12 cellular contexts compared by ENCODE assay signal in the genomic region with DNA sequence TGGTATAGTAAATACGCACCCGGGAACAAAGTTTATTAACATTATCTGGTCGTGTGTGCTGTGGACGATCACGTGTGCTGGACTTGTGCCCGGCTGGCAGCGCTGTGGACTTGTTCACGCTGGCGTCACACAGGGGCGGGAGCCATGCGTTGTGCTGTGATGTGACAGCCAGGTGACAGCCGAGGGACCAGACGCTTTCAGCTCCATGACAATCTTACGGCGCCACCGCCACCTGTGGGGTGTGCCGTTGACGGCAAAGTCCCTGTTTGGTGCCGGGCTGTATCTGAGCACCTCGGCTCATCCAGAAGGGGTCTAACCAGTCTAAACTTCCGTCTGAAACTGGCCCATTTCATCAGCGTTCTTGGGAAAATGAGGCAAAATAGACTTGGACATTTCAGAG. TPM values are rescaled to one million over a fixed set of nuclear protein-coding genes. Genes with fewer than 3 reads are reported as not detected.
A peak's percentile ranks its signal among the peaks of the same experiment; 100 is the strongest.
DNase-seq lines count a peak whose midpoint lies in the region; ATAC-seq, FAIRE-seq and TF ChIP-seq lines count a peak whose summit lies in the region.
"Had no signal": no experiment of that assay in that cellular context is flagged by ENCODE, and none has a peak within 500 bp of the region (broad histone marks: within the 10 kb centered on the region; RNA-seq: fewer than 3 reads in every experiment).

No MANE protein-coding gene starts in this region.

- CTCF ChIA-PET in activated CD8-positive, alpha-beta memory T cell treated with anti-CD3 and anti-CD28 coated beads, Interleukin-2, amount 10 ng/mL, durations not matched to agents 7 days and 5 days (lab: Charles Lee): no interaction called here

- H3K4me3 ChIP-seq in gastrocnemius medialis: peak overlapping the region in 3 of 4 donors; percentile 11 to 32 (median 21)
- H3K4me3 ChIP-seq: vagina had no signal

- no peaks in the 10 kb centered on the region for H3K9me3 Mint-ChIP-seq in activated CD8-positive, alpha-beta memory T cell treated with anti-CD3 and anti-CD28 coated beads, Interleukin-2, amount 10 ng/mL, durations not matched to agents 7 days and 5 days (ENCODE audit: low read depth)
- H3K9me3 Mint-ChIP-seq: activated B cell treated with CpG ODN at 0.5 μM for 24 hours; activated naive CD4-positive, alpha-beta T cell treated with anti-CD3 and anti-CD28 coated beads for 36 hours had no signal

- TF ChIP-seq POLR2A in gastrocnemius medialis (IDR thresholded peaks at IDR 0.05): peak; percentile 34 to 62

- peak in 3 of 5 experiments; percentile 18 to 36 (median 34) for TF ChIP-seq CTCF in gastrocnemius medialis (IDR thresholded peaks at IDR 0.05 in 4 of 5, conservative IDR thresholded peaks at IDR 0.05 in 1 of 5)

- intact Hi-C loops in gastrocnemius medialis (cut with DNase I; ENCODE audit: low total_unique reads): loop anchor here (1.0 to 5.0 kb wide), 4 partner anchors 15 to 223 kb away; no protein-coding TSS in a partner anchor

- no peak overlapping the region for H3K4me3 Mint-ChIP-seq in activated CD8-positive, alpha-beta memory T cell treated with anti-CD3 and anti-CD28 coated beads, Interleukin-2, amount 10 ng/mL, durations not matched to agents 7 days and 5 days
- H3K4me3 Mint-ChIP-seq: activated B cell treated with CpG ODN at 0.5 μM for 24 hours; activated naive CD4-positive, alpha-beta T cell treated with anti-CD3 and anti-CD28 coated beads for 36 hours had no signal

- no peaks in the 10 kb centered on the region for H3K36me3 Mint-ChIP-seq in activated CD8-positive, alpha-beta memory T cell treated with anti-CD3 and anti-CD28 coated beads, Interleukin-2, amount 10 ng/mL, durations not matched to agents 7 days and 5 days

- ATAC-seq in gastrocnemius medialis (peak; percentile 83 to 87), HG02884 (IDR thresholded peaks at IDR 0.05; ENCODE audit: unreplicated experiment) (no peak)
- ATAC-seq in activated CD8-positive, alpha-beta memory T cell treated with anti-CD3 and anti-CD28 coated beads, Interleukin-2, amount 10 ng/mL, durations not matched to agents 7 days and 5 days: no peak

- H3K27ac ChIP-seq in gastrocnemius medialis: peak overlapping the region; percentile 64 to 70 (median 68)
- H3K27ac ChIP-seq: vagina had no signal

- no peak overlapping the region for H3K27ac Mint-ChIP-seq in activated CD8-positive, alpha-beta memory T cell treated with anti-CD3 and anti-CD28 coated beads, Interleukin-2, amount 10 ng/mL, durations not matched to agents 7 days and 5 days
- H3K27ac Mint-ChIP-seq: activated B cell treated with CpG ODN at 0.5 μM for 24 hours; activated naive CD4-positive, alpha-beta T cell treated with anti-CD3 and anti-CD28 coated beads for 36 hours had no signal

- H3K4me1 Mint-ChIP-seq in activated CD8-positive, alpha-beta memory T cell treated with anti-CD3 and anti-CD28 coated beads, Interleukin-2, amount 10 ng/mL, durations not matched to agents 7 days and 5 days: no peaks in the 10 kb centered on the region
- H3K4me1 Mint-ChIP-seq: activated B cell treated with CpG ODN at 0.5 μM for 24 hours had no signal

- in situ Hi-C loops in gastrocnemius medialis (cut with MboI; ENCODE audit: low sequenced_read_pairs in 4 of 4): no loop called here

- H3K27me3 ChIP-seq in gastrocnemius medialis: no peaks in the 10 kb centered on the region
- H3K27me3 ChIP-seq: vagina had no signal

- peaks cover 64% of the 10 kb centered on the region for H3K27me3 Mint-ChIP-seq in activated CD8-positive, alpha-beta memory T cell treated with anti-CD3 and anti-CD28 coated beads, Interleukin-2, amount 10 ng/mL, durations not matched to agents 7 days and 5 days

- H3K9me3 ChIP-seq in gastrocnemius medialis: no peaks in the 10 kb centered on the region
- H3K9me3 ChIP-seq: vagina had no signal

- peaks cover 8 to 18% of the 10 kb centered on the region in 2 donors for H3K4me1 ChIP-seq in gastrocnemius medialis

- DNase-seq in HuH-7.5 (ENCODE audit: low spot score) (peak; percentile 52), SW480 (ENCODE audit: low spot score) (peak; percentile 64), gastrocnemius medialis (peak; percentile 80 to 87), SW 1271 (lab: John Stamatoyannopoulos, UW) (no peak)
- no peak for DNase-seq in activated CD8-positive, alpha-beta memory T cell treated with anti-CD3 and anti-CD28 coated beads, Interleukin-2, amount 10 ng/mL, durations not matched to agents 7 days and 5 days
- DNase-seq in stimulated activated CD4-positive, alpha-beta T cell treated with anti-CD3 and anti-CD28 coated beads, Interleukin-2, amount 100 ng/mL, for 24 hours: no peak
- DNase-seq: activated B cell treated with CpG ODN at 0.5 μM for 24 hours; activated naive CD4-positive, alpha-beta T cell treated with anti-CD3 and anti-CD28 coated beads for 36 hours; stimulated activated CD4-positive, alpha-beta T cell treated with anti-CD3 and anti-CD28 coated beads, Interleukin-4, amount 100 ng/mL, for 4 hours had no signal

- FAIRE-seq in islet of Langerhans (lab: Jason Lieb, UNC): peak; percentile 82

- H3K36me3 ChIP-seq in gastrocnemius medialis: no peaks in the 10 kb centered on the region
- H3K36me3 ChIP-seq: vagina had no signal

RNA-seq across cellular contexts. Expression of a gene that starts 25.2 kb away (rescaled TPM):
- 1 to 10 TPM; 1.8 to 3.7 (median 3.3) TPM for total RNA-seq in gastrocnemius medialis
- 1 to 10 TPM in 1 of 2 experiments, under 1 TPM in 1; 0.37 to 1.2 TPM for total RNA-seq in activated CD8-positive, alpha-beta memory T cell treated with anti-CD3 and anti-CD28 coated beads, Interleukin-2, amount 10 ng/mL, durations not matched to agents 7 days and 5 days

RNA-seq across cellular contexts. Expression of a gene that starts 40.9 kb away (rescaled TPM):
- 10 to 100 TPM; 10.7 to 17.0 (median 13.5) TPM for total RNA-seq in gastrocnemius medialis
- 10 to 100 TPM; 20.4 to 26.0 TPM for total RNA-seq in activated CD8-positive, alpha-beta memory T cell treated with anti-CD3 and anti-CD28 coated beads, Interleukin-2, amount 10 ng/mL, durations not matched to agents 7 days and 5 days

Comparison
In these comparisons a context has a peak if more than half of its experiments do, and no peak if none do; other contexts are left out.
1. DNase-seq: peak in HuH-7.5 (single experiment), SW480 (single experiment) and gastrocnemius medialis (2 of 2); none in SW 1271 (0 of 2), activated CD8-positive, alpha-beta memory T cell treated with anti-CD3 and anti-CD28 coated beads, Interleukin-2, amount 10 ng/mL, durations not matched to agents 7 days and 5 days (single experiment) and stimulated activated CD4-positive, alpha-beta T cell treated with anti-CD3 and anti-CD28 coated beads, Interleukin-2, amount 100 ng/mL, for 24 hours (0 of 2).
2. ATAC-seq: peak in gastrocnemius medialis (2 of 2); none in HG02884 (single experiment) and activated CD8-positive, alpha-beta memory T cell treated with anti-CD3 and anti-CD28 coated beads, Interleukin-2, amount 10 ng/mL, durations not matched to agents 7 days and 5 days (single experiment).